Comparison of ENCODE assay signal across 8 cellular contexts in the genomic region with DNA sequence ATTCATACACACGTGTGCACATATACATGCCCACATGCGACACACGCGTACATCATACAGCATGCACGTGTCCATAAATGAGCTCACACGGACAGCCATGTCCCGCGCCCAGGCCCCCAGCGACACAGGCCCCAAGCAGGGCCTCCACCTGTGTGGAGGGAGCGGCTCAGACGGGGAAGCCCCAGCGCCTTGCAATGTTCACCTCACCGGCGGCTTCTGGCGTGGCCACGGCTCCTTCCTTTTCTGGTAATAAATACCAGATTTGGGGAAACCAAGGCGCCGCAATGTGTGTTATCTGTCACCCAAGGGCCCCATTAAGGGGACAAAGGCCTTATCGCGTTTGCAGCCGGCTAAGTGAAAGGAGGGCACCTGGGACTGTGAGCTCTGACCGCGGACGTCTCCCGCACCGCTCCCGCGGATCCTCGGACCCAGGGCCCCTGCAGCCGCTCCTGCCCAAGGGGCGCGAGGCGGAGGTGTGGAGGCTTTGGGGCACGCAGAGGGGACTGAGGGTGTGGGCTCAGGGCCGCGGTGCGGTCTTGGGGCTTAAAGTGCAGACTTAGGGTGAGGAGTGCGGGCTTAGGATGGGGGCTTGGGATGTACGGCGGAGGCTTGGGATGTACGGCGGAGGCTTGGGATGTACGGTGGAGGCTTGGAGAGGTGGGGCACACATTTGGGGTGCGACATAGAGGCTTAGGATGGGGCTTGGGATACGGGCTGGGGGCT. TPM values are rescaled to one million over a fixed set of nuclear protein-coding genes. Genes with fewer than 3 reads are reported as not detected.
DNase-seq lines count a peak whose midpoint lies in the region; ATAC-seq and TF ChIP-seq lines count a peak whose summit lies in the region.
"Not testable (repeated sequence)": the region's sequence is repeated elsewhere in the genome, so short reads cannot be mapped to it uniquely, and the experiment has no call there.

No MANE protein-coding gene starts in this region.

- H3K36me3 ChIP-seq in CD8-positive, alpha-beta memory T cell (ENCODE audit: insufficient read depth, low read length); esophagus muscularis mucosa; skeletal muscle tissue (ENCODE audit: control insufficient read depth in 3 of 3, insufficient read depth in 3 of 3, low read length in 3 of 3); subcutaneous abdominal adipose tissue (ENCODE audit: control insufficient read depth in 5 of 5, insufficient read depth in 5 of 5, low read length in 5 of 5): not testable (repeated sequence)

- peaks cover 60 to 77% (median 64%) of the 10 kb centered on the region in 3 donors for H3K4me1 Mint-ChIP-seq in CD8-positive, alpha-beta memory T cell
- peaks cover 58% of the 10 kb centered on the region for H3K4me1 Mint-ChIP-seq in activated naive CD8-positive, alpha-beta T cell treated with anti-CD3 and anti-CD28 coated beads, Interleukin-2, amount 50 U/mL, for 24 hours
- H3K4me1 Mint-ChIP-seq in memory B cell: peaks cover 16% of the 10 kb centered on the region

- peak overlapping the region; percentile 79 to 89 (median 85) for H3K4me3 Mint-ChIP-seq in CD8-positive, alpha-beta memory T cell
- peak overlapping the region; percentile 81 for H3K4me3 Mint-ChIP-seq in activated naive CD8-positive, alpha-beta T cell treated with anti-CD3 and anti-CD28 coated beads, Interleukin-2, amount 50 U/mL, for 24 hours
- peak overlapping the region; percentile 78 for H3K4me3 Mint-ChIP-seq in memory B cell

- not testable (repeated sequence) for H3K27ac ChIP-seq in CD8-positive, alpha-beta memory T cell (ENCODE audit: low read depth, low read length); skeletal muscle tissue (ENCODE audit: low read depth, low read length); subcutaneous abdominal adipose tissue (ENCODE audit: low read depth, low read length)
- H3K27ac ChIP-seq in esophagus muscularis mucosa (replicated peaks in 1 of 4): peak overlapping the region; percentile 60 to 77 (median 64)

- TF ChIP-seq EP300 in esophagus muscularis mucosa (IDR thresholded peaks at IDR 0.05): not testable (repeated sequence)

- peak overlapping the region; percentile 62 to 83 (median 71) for H3K9ac ChIP-seq in skeletal muscle tissue (ENCODE audit: low read depth in 1 of 3, low read length in 3 of 3)
- peak overlapping the region in 3 of 5 donors; percentile 2 to 52 (median 48) for H3K9ac ChIP-seq in subcutaneous abdominal adipose tissue (ENCODE audit: low read length in 5 of 5)

- H3K36me3 Mint-ChIP-seq in CD8-positive, alpha-beta memory T cell; activated naive CD8-positive, alpha-beta T cell treated with anti-CD3 and anti-CD28 coated beads, Interleukin-2, amount 50 U/mL, for 24 hours (ENCODE audit: low read depth); memory B cell: not testable (repeated sequence)

- not testable (repeated sequence) for H3K27me3 ChIP-seq in CD8-positive, alpha-beta memory T cell (ENCODE audit: insufficient read depth, low read length, poor library complexity, severe bottlenecking); esophagus muscularis mucosa; skeletal muscle tissue (ENCODE audit: control insufficient read depth in 3 of 3, insufficient read depth in 3 of 3, low read length in 3 of 3); subcutaneous abdominal adipose tissue (ENCODE audit: control insufficient read depth in 5 of 5, insufficient read depth in 4 of 5, low read length in 5 of 5)

- CTCF ChIA-PET in CD8-positive, alpha-beta memory T cell (lab: Charles Lee): interaction anchor here (1.1 to 1.6 kb wide), 3 partner anchors 74 to 186 kb away, joined by 3 to 4 read pairs (median 3); no protein-coding TSS in a partner anchor

- peak; percentile 53 for ATAC-seq in activated naive CD8-positive, alpha-beta T cell treated with anti-CD3 and anti-CD28 coated beads, Interleukin-2, amount 50 U/mL, for 24 hours
- not testable (repeated sequence) for ATAC-seq in memory B cell (ENCODE audit: low read depth)

- H3K9me3 Mint-ChIP-seq in CD8-positive, alpha-beta memory T cell; activated naive CD8-positive, alpha-beta T cell treated with anti-CD3 and anti-CD28 coated beads, Interleukin-2, amount 50 U/mL, for 24 hours; memory B cell: not testable (repeated sequence)

- H3K4me1 ChIP-seq in CD8-positive, alpha-beta memory T cell (ENCODE audit: insufficient read depth, low read length): peaks cover 62% of the 10 kb centered on the region
- H3K4me1 ChIP-seq in esophagus muscularis mucosa (peaks cover 58 to 69% (median 68%) of the 10 kb centered on the region in 4 donors), skeletal muscle tissue (ENCODE audit: control insufficient read depth in 3 of 3, insufficient read depth in 3 of 3, low read length in 3 of 3) (peaks cover 45 to 56% (median 54%) of the 10 kb centered on the region in 3 donors), subcutaneous abdominal adipose tissue (ENCODE audit: control insufficient read depth in 5 of 5, insufficient read depth in 5 of 5, low read length in 5 of 5) (peaks cover 9 to 60% (median 54%) of the 10 kb centered on the region in 5 donors)

- DNase-seq in CD8-positive, alpha-beta memory T cell: peak; percentile 26 to 66 (median 41)
- peak; percentile 25 for DNase-seq in NCI-H748 (lab: John Stamatoyannopoulos, UW; ENCODE audit: unreplicated experiment)
- DNase-seq in activated CD4-positive, alpha-beta T cell treated with anti-CD3 and anti-CD28 coated beads, Interleukin-2, amount 50 U/mL, for 1 hour: peak; percentile 64
- peak; percentile 71 for DNase-seq in activated naive CD8-positive, alpha-beta T cell treated with anti-CD3 and anti-CD28 coated beads, Interleukin-2, amount 50 U/mL, for 24 hours
- not testable (repeated sequence) for DNase-seq in esophagus muscularis mucosa (ENCODE audit: extremely low spot score); memory B cell (ENCODE audit: low spot score in 2 of 2)

- peak overlapping the region; percentile 35 for H3K4me3 ChIP-seq in CD8-positive, alpha-beta memory T cell (ENCODE audit: low read length)
- peak overlapping the region; percentile 57 to 63 (median 60) for H3K4me3 ChIP-seq in esophagus muscularis mucosa
- H3K4me3 ChIP-seq in skeletal muscle tissue (ENCODE audit: low read length in 3 of 3): peak overlapping the region; percentile 76 to 80 (median 77)
- peak overlapping the region; percentile 62 to 81 (median 65) for H3K4me3 ChIP-seq in subcutaneous abdominal adipose tissue (ENCODE audit: low read depth in 1 of 5, low read length in 5 of 5)

- not testable (repeated sequence) for TF ChIP-seq POLR2A in esophagus muscularis mucosa (IDR thresholded peaks at IDR 0.05; ENCODE audit: low read depth)

- POLR2A ChIA-PET in CD8-positive, alpha-beta memory T cell (lab: Charles Lee): not testable (repeated sequence)

- not testable (repeated sequence) for H3K9me3 ChIP-seq in CD8-positive, alpha-beta memory T cell (ENCODE audit: low read length); esophagus muscularis mucosa; skeletal muscle tissue (ENCODE audit: control insufficient read depth in 3 of 3, low read length in 3 of 3); subcutaneous abdominal adipose tissue (ENCODE audit: control insufficient read depth in 5 of 5, low read length in 5 of 5)

- TF ChIP-seq CTCF in esophagus muscularis mucosa (IDR thresholded peaks at IDR 0.05): not testable (repeated sequence)

- intact Hi-C loops in esophagus muscularis mucosa (cut with DNase I): loop anchor here (5.0 kb wide), 1 partner anchor 39 kb away; no protein-coding TSS in a partner anchor

- peak overlapping the region; percentile 83 to 95 (median 85) for H3K27ac Mint-ChIP-seq in CD8-positive, alpha-beta memory T cell
- H3K27ac Mint-ChIP-seq in activated naive CD8-positive, alpha-beta T cell treated with anti-CD3 and anti-CD28 coated beads, Interleukin-2, amount 50 U/mL, for 24 hours: peak overlapping the region; percentile 74
- H3K27ac Mint-ChIP-seq in memory B cell: peak overlapping the region; percentile 62

- H3K27me3 Mint-ChIP-seq in CD8-positive, alpha-beta memory T cell; activated naive CD8-positive, alpha-beta T cell treated with anti-CD3 and anti-CD28 coated beads, Interleukin-2, amount 50 U/mL, for 24 hours; memory B cell: not testable (repeated sequence)

- 29% methylated on average over 30 of the region's 45 CpGs for WGBS in esophagus muscularis mucosa

RNA-seq across cellular contexts. Expression of a gene that starts 1.9 kb away (rescaled TPM):
- 1 to 10 TPM; 6.1 to 6.2 TPM for total RNA-seq in CD8-positive, alpha-beta memory T cell
- polyA plus RNA-seq in CD8-positive, alpha-beta memory T cell: 0.77 TPM
- 10 to 100 TPM; 12.9 to 24.7 (median 18.6) TPM for total RNA-seq in esophagus muscularis mucosa
- 11.5 TPM for total RNA-seq in skeletal muscle tissue
